ENCODE assay signal across 27 cellular contexts in genomic region chr3:185242642-185243041, GRCh38.
"Had no signal": no experiment of that assay in that cellular context is flagged by ENCODE, and none has a peak within 500 bp of the region (broad histone marks: within the 10 kb centered on the region; RNA-seq: fewer than 3 reads in every experiment).

No MANE protein-coding gene starts in this region.

- ATAC-seq: activated CD4-positive, alpha-beta T cell treated with anti-CD3 and anti-CD28 coated beads for 36 hours; activated CD8-positive, alpha-beta T cell treated with anti-CD3 and anti-CD28 coated beads for 36 hours; activated T-cell treated with anti-CD3 and anti-CD28 coated beads, Interleukin-2, amount 50 U/mL, for 4 hours; activated T-helper 17 cell treated with anti-CD3 and anti-CD28 coated beads, Interleukin-2, amount 50 U/mL, for 72 hours; esophagus mucosa had no signal

- H3K4me3 ChIP-seq: coronary artery, dorsolateral prefrontal cortex had no signal

- H3K4me1 Mint-ChIP-seq: activated CD4-positive, alpha-beta T cell treated with anti-CD3 and anti-CD28 coated beads for 36 hours; activated CD4-positive, alpha-beta T cell treated with anti-CD3 and anti-CD28 coated beads, Interleukin-2, amount 10 ng/mL, durations not matched to agents 7 days and 5 days; activated T-helper 17 cell treated with anti-CD3 and anti-CD28 coated beads, Interleukin-2, amount 50 U/mL, for 72 hours; central memory CD8-positive, alpha-beta T cell; endodermal cell had no signal

- H3K27ac Mint-ChIP-seq: activated CD4-positive, alpha-beta T cell treated with anti-CD3 and anti-CD28 coated beads for 36 hours; activated CD4-positive, alpha-beta T cell treated with anti-CD3 and anti-CD28 coated beads, Interleukin-2, amount 10 ng/mL, durations not matched to agents 7 days and 5 days; activated CD8-positive, alpha-beta T cell treated with anti-CD3 and anti-CD28 coated beads for 36 hours; activated naive CD8-positive, alpha-beta T cell; activated T-helper 17 cell treated with anti-CD3 and anti-CD28 coated beads, Interleukin-2, amount 50 U/mL, for 72 hours; dendritic cell treated with granulocyte-macrophage colony-stimulating factor and Interleukin-4, amounts not matched to agents 40 ng/mL and 50 ng/mL, for 4 days; endodermal cell had no signal

- H3K27me3 ChIP-seq: brain microvascular endothelial cell, dorsolateral prefrontal cortex had no signal

- H3K27me3 Mint-ChIP-seq: activated naive CD8-positive, alpha-beta T cell; dendritic cell treated with granulocyte-macrophage colony-stimulating factor and Interleukin-4, amounts not matched to agents 40 ng/mL and 50 ng/mL, for 4 days had no signal

- H3K36me3 ChIP-seq: brain microvascular endothelial cell had no signal

- H3K4me3 Mint-ChIP-seq: activated CD4-positive, alpha-beta T cell treated with anti-CD3 and anti-CD28 coated beads for 36 hours; activated CD4-positive, alpha-beta T cell treated with anti-CD3 and anti-CD28 coated beads, Interleukin-2, amount 10 ng/mL, durations not matched to agents 7 days and 5 days; activated CD8-positive, alpha-beta T cell treated with anti-CD3 and anti-CD28 coated beads for 36 hours; activated naive CD8-positive, alpha-beta T cell; activated T-cell treated with anti-CD3 and anti-CD28 coated beads, Interleukin-2, amount 50 U/mL, for 4 hours; activated T-helper 17 cell treated with anti-CD3 and anti-CD28 coated beads, Interleukin-2, amount 50 U/mL, for 72 hours; central memory CD8-positive, alpha-beta T cell; dendritic cell treated with granulocyte-macrophage colony-stimulating factor and Interleukin-4, amounts not matched to agents 40 ng/mL and 50 ng/mL, for 4 days; endodermal cell had no signal

- DNase-seq: activated CD4-positive, alpha-beta T cell treated with anti-CD3 and anti-CD28 coated beads for 36 hours; activated CD4-positive, alpha-beta T cell treated with anti-CD3 and anti-CD28 coated beads, Interleukin-2, amount 10 ng/mL, durations not matched to agents 7 days and 5 days; activated CD4-positive, alpha-beta T cell treated with anti-CD3 and anti-CD28 coated beads, Interleukin-2, amount 50 U/mL, for 4 hours; activated CD4-positive, CD25-positive, alpha-beta regulatory T cell; activated CD4-positive, CD25-positive, alpha-beta regulatory T cell treated with anti-CD3 and anti-CD28 coated beads, Interleukin-2, amount 50 U/mL, for 72 hours; activated CD8-positive, alpha-beta memory T cell treated with anti-CD3 and anti-CD28 coated beads for 24 hours; activated CD8-positive, alpha-beta T cell treated with anti-CD3 and anti-CD28 coated beads for 36 hours; activated effector memory CD4-positive, alpha-beta T cell treated with Interleukin-2 at 50 U/mL for 16 hours; activated gamma-delta T cell treated with Interleukin-2 at 50 U/mL for 16 hours; activated naive CD4-positive, alpha-beta T cell treated with anti-CD3 and anti-CD28 coated beads, Interleukin-2, amount 50 U/mL, for 16 hours; activated naive CD4-positive, alpha-beta T cell treated with Interleukin-2 at 50 U/mL for 16 hours; activated T-cell treated with anti-CD3 and anti-CD28 coated beads, Interleukin-2, amount 50 U/mL, for 4 hours; amniotic stem cell; anterior cingulate cortex; brain microvascular endothelial cell; dorsolateral prefrontal cortex; effector memory CD4-positive, alpha-beta T cell; endodermal cell; foreskin fibroblast; head of caudate nucleus; T-helper 2 cell had no signal

- H3K27ac ChIP-seq: brain microvascular endothelial cell, coronary artery, dorsolateral prefrontal cortex had no signal
